In genomic region chr1:3674100-3675094, GRCh38 we compare ENCODE assay signal across 12 cellular contexts. TPM values are rescaled to one million over a fixed set of nuclear protein-coding genes. Genes with fewer than 3 reads are reported as not detected.
DNase-seq lines count a peak whose midpoint lies in the region; ATAC-seq and TF ChIP-seq lines count a peak whose summit lies in the region.
"Had no signal": no experiment of that assay in that cellular context is flagged by ENCODE, and none has a peak within 500 bp of the region (broad histone marks: within the 10 kb centered on the region; RNA-seq: fewer than 3 reads in every experiment).

No MANE protein-coding gene starts in this region.

- no peaks in the 10 kb centered on the region for H3F3A ChIP-seq in PC-3 (ENCODE audit: low read length, unreplicated experiment)

- no peak for TF ChIP-seq POLR2A in breast epithelium (IDR thresholded peaks at IDR 0.05)

- TF ChIP-seq CTCF in mammary epithelial cell (conservative IDR thresholded peaks at IDR 0.05 in 1 of 2, IDR thresholded peaks at IDR 0.05 in 1 of 2; ENCODE audit: extremely low read depth in 1 of 2, insufficient read depth in 1 of 2, low read depth in 1 of 2, low read length in 2 of 2) = no peak
- no peak for TF ChIP-seq CTCF in breast epithelium (IDR thresholded peaks at IDR 0.05)
- TF ChIP-seq CTCF in PC-3 (conservative IDR thresholded peaks at IDR 0.05; ENCODE audit: low read depth, low read length) = no peak

- intact Hi-C loops in mammary epithelial cell (cut with micrococcal nuclease) (no loop called here), breast epithelium (cut with DNase I; ENCODE audit: low total_unique reads) (no loop called here), PC-3 (cut with micrococcal nuclease) (no loop called here)

- H3K9me2 ChIP-seq in PC-3 (replicated peaks; ENCODE audit: low read length) = no peaks in the 10 kb centered on the region

- CTCF ChIA-PET in mammary epithelial cell (lab: Charles Lee; ENCODE audit: low non-redundant PET) = no interaction called here
- CTCF ChIA-PET in PC-3 (lab: Charles Lee) = no interaction called here

- ATAC-seq in PC-3 = peak; percentile 14; the same call in 1 of the 2 replicates
- no peak for ATAC-seq in GM18517 (IDR thresholded peaks at IDR 0.05; ENCODE audit: unreplicated experiment)
- no peak for ATAC-seq in HG03520 (IDR thresholded peaks at IDR 0.05; ENCODE audit: unreplicated experiment)

- in situ Hi-C loops in mammary epithelial cell (cut with MboI; ENCODE audit: low sequenced_read_pairs in 2 of 2) = no loop called here

- H3K79me2 ChIP-seq in mammary epithelial cell (ENCODE audit: insufficient read depth, low read length) (no peaks in the 10 kb centered on the region), PC-3 (ENCODE audit: low read length) (no peaks in the 10 kb centered on the region)

- dilution Hi-C loops in mammary epithelial cell (cut with HindIII; ENCODE audit: low sequenced_read_pairs) = loop anchor here (5.0 kb wide), 1 partner anchor 68 kb away; no protein-coding TSS in a partner anchor

- H3K4me2 ChIP-seq in mammary epithelial cell (ENCODE audit: insufficient read depth, low read depth, low read length) = peak overlapping the region; percentile 78
- H3K4me2 ChIP-seq in PC-3 (ENCODE audit: low read length) = peak overlapping the region; percentile 29

- H4K20me1 ChIP-seq in mammary epithelial cell (ENCODE audit: insufficient read depth, low read length) (no peaks in the 10 kb centered on the region), PC-3 (ENCODE audit: low read length) (no peaks in the 10 kb centered on the region)

- DNase-seq in mammary epithelial cell (no peak), breast epithelium (ENCODE audit: low spot score in 2 of 2) (no peak), PC-3 (no peak), iPS-NIHi7 (ENCODE audit: extremely low spot score) (peak; percentile 68), NCI-H226 (no peak)
- DNase-seq: ACHN, DND-41, NCI-H2029 had no signal

- TSS peak; percentile 78 for BruUV-seq in mammary epithelial cell (replicated peaks; lab: Mats Ljungman, UMichigan)
- no TSS peak for BruUV-seq in PC-3 (replicated peaks; lab: Mats Ljungman, UMichigan)

- 37% methylated on average over 21 of the region's 30 CpGs for WGBS in mammary epithelial cell (ENCODE audit: low coverage, missing lambda C conversion rate)
- 92% methylated on average over 30 of the region's 30 CpGs for WGBS in thymus

- H3K4me3 ChIP-seq in mammary epithelial cell (replicated peaks in 1 of 3; ENCODE audit: insufficient read depth in 1 of 3, low read depth in 2 of 3, low read length in 3 of 3) = peak overlapping the region in 2 of 3 experiments; percentile 24 to 35
- no peak overlapping the region for H3K4me3 ChIP-seq in breast epithelium
- H3K4me3 ChIP-seq in PC-3 (ENCODE audit: low read length) = no peak overlapping the region
- no peak overlapping the region for H3K4me3 ChIP-seq in thymus (ENCODE audit: low read length)

- H3K9me3 ChIP-seq in mammary epithelial cell (replicated peaks; ENCODE audit: insufficient read depth, low read length) (no peaks in the 10 kb centered on the region), breast epithelium (no peaks in the 10 kb centered on the region), PC-3 (ENCODE audit: low read length) (no peaks in the 10 kb centered on the region), thymus (ENCODE audit: control insufficient read depth) (no peaks in the 10 kb centered on the region)

- POLR2A ChIA-PET in PC-3 (lab: Charles Lee; ENCODE audit: unreplicated experiment) = no interaction called here

- H3K27ac ChIP-seq in mammary epithelial cell (ENCODE audit: insufficient read depth, low read depth, low read length) (no peak overlapping the region), breast epithelium (no peak overlapping the region), PC-3 (ENCODE audit: low read length) (no peak overlapping the region), thymus (ENCODE audit: low read depth) (peak overlapping the region; percentile 25)

- no peaks in the 10 kb centered on the region for H3K27me3 ChIP-seq in mammary epithelial cell (ENCODE audit: insufficient read depth, low read length)
- peaks cover 0 to 27% of the 10 kb centered on the region in 2 donors for H3K27me3 ChIP-seq in breast epithelium
- no peaks in the 10 kb centered on the region for H3K27me3 ChIP-seq in PC-3 (ENCODE audit: low read length)
- no peaks in the 10 kb centered on the region for H3K27me3 ChIP-seq in thymus (ENCODE audit: control insufficient read depth, insufficient read depth)

- H3K9ac ChIP-seq in mammary epithelial cell (ENCODE audit: insufficient read depth, low read length) (no peak overlapping the region), PC-3 (ENCODE audit: low read length) (no peak overlapping the region)

- H2AFZ ChIP-seq in mammary epithelial cell (ENCODE audit: low read depth, low read length) (peak overlapping the region; percentile 90), PC-3 (ENCODE audit: low read length) (peak overlapping the region; percentile 54; the same call in 1 of the 2 replicates)

- H3K36me3 ChIP-seq in mammary epithelial cell (ENCODE audit: insufficient read depth, low read length) (no peaks in the 10 kb centered on the region), breast epithelium (no peaks in the 10 kb centered on the region), PC-3 (ENCODE audit: low read depth, low read length) (no peaks in the 10 kb centered on the region), thymus (ENCODE audit: control insufficient read depth, insufficient read depth) (no peaks in the 10 kb centered on the region)

- H3K4me1 ChIP-seq in mammary epithelial cell (ENCODE audit: insufficient read depth, low read length) (peaks cover 7% of the 10 kb centered on the region), breast epithelium (no peaks in the 10 kb centered on the region), PC-3 (ENCODE audit: insufficient read depth, low read length) (peaks cover 7% of the 10 kb centered on the region; the same call in 1 of the 2 replicates), thymus (ENCODE audit: control insufficient read depth, insufficient read depth, low read length) (no peaks in the 10 kb centered on the region)

RNA-seq across cellular contexts. Expression of gene TP73, which starts 22.1 kb away (rescaled TPM):
- total RNA-seq in mammary epithelial cell (1 to 10 TPM; 2.5 to 6.9 TPM), breast epithelium (1 to 10 TPM in 1 of 3 donors, under 1 TPM in 1, not detected in 1; 0.66 to 1.0 TPM), PC-3 (2014; rRNA removed) (2.5 and 2.6 TPM in 2 replicates)
- polyA plus RNA-seq in mammary epithelial cell (2.5 TPM), thymus (2.9 TPM)
- 2.6 TPM for polyA minus RNA-seq in mammary epithelial cell
- total RNA-seq: mesenteric fat pad had no signal

RNA-seq across cellular contexts. Expression of gene WRAP73, which starts 24.5 kb away (rescaled TPM):
- total RNA-seq in mammary epithelial cell (10 to 100 TPM in 1 of 2 donors, 1 to 10 TPM in 1; 8.3 to 26.6 TPM), breast epithelium (10 to 100 TPM; 19.3 to 23.6 (median 20.2) TPM), PC-3 (2014; rRNA removed) (57.2 and 67.8 TPM in 2 replicates)
- polyA plus RNA-seq in mammary epithelial cell (22.0 TPM), thymus (25.9 TPM)
- polyA minus RNA-seq in mammary epithelial cell = 23.6 TPM

RNA-seq across cellular contexts. Expression of gene TPRG1L, which starts 49.6 kb away (rescaled TPM):
- total RNA-seq in mammary epithelial cell (10 to 100 TPM; 44.2 to 48.6 TPM), breast epithelium (10 to 100 TPM; 32.4 to 56.8 (median 34.5) TPM), PC-3 (2014; rRNA removed) (32.0 and 44.5 TPM in 2 replicates)
- polyA plus RNA-seq in mammary epithelial cell (57.0 TPM), thymus (37.1 TPM)
- polyA minus RNA-seq in mammary epithelial cell = 57.2 TPM

Comparison
In these comparisons a context has a peak if more than half of its experiments do, and no peak if none do; other contexts are left out.
1. H3K4me3 ChIP-seq: peak in mammary epithelial cell (2 of 3); none in breast epithelium (0 of 3), PC-3 (single experiment) and thymus (single experiment).